28 cellular contexts compared by ENCODE assay signal in the genomic region with DNA sequence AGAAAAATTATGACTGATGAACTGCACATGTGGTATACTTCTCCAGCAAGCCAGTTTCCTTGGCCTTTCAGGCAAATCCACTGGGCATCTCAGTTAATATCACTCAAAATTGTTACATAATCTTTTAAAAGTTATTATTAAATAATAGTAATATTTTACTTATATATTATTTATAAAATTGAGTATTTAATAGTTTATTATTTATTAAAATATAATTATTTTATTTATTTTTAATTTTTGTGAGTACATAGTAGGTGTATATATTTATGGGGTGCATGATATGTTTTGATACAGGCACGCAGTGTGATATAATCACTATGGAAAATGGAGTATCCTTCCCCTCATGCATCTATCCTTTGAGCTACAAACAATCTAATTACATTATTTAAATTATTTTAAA.
"Had no signal": no experiment of that assay in that cellular context is flagged by ENCODE, and none has a peak within 500 bp of the region (broad histone marks: within the 10 kb centered on the region; RNA-seq: fewer than 3 reads in every experiment).

No MANE protein-coding gene starts in this region.

- H3K4me1 Mint-ChIP-seq: naive thymus-derived CD8-positive, alpha-beta T cell; neural progenitor cell; stimulated activated memory B cell treated with anti-CD40 and anti-IgM and Interleukin-4, amounts not matched to agents 10 μg/mL and 1 μg/mL and 100 μg/mL, for 72 hours; stimulated activated naive CD8-positive, alpha-beta T cell treated with anti-CD3 and anti-CD28 coated beads, Interleukin-15, amount 100 ng/mL, for 72 hours had no signal

- DNase-seq: naive thymus-derived CD8-positive, alpha-beta T cell; occipital lobe; ovary; posterior cingulate gyrus; psoas muscle; right cardiac atrium; right lobe of liver; sigmoid colon; spleen; stimulated activated CD4-positive, alpha-beta T cell treated with anti-CD3 and anti-CD28 coated beads, Interleukin-12 subunit alpha, Interleukin-12 subunit beta, amount 100 ng/mL, for 4 hours; stimulated activated CD4-positive, alpha-beta T cell treated with anti-CD3 and anti-CD28 coated beads, Interleukin-1b, Interleukin-23, amount 100 ng/mL, for 48 hours; stimulated activated CD4-positive, alpha-beta T cell treated with anti-CD3 and anti-CD28 coated beads, Interleukin-4, amount 100 ng/mL, for 1 hour; stimulated activated CD4-positive, alpha-beta T cell treated with anti-CD3 and anti-CD28 coated beads, Interleukin-4, amount 100 ng/mL, for 4 hours; stimulated activated CD8-positive, alpha-beta memory T cell treated with anti-CD3 and anti-CD28 coated beads, Interleukin-4, amount 100 ng/mL, for 48 hours; stimulated activated naive CD4-positive, alpha-beta T cell; stimulated activated naive CD8-positive, alpha-beta T cell treated with anti-CD3 and anti-CD28 coated beads, Interleukin-15, amount 100 ng/mL, for 72 hours; stimulated activated naive CD8-positive, alpha-beta T cell treated with anti-CD3 and anti-CD28 coated beads, Interleukin-15, Interleukin-2, amounts not matched to agents 100 U/mL and 50 U/mL, for 24 hours; substantia nigra; testis; tibial artery; transverse colon; upper lobe of right lung; uterus had no signal

- H3K27ac Mint-ChIP-seq: naive thymus-derived CD8-positive, alpha-beta T cell; natural killer cell treated with Interleukin-12 subunit alpha and Interleukin-12 subunit beta and Interleukin-15 and Interleukin-18, amount 100 ng/mL, for 72 hours; neural progenitor cell; progenitor cell of endocrine pancreas; stimulated activated memory B cell treated with anti-CD40 and anti-IgM and Interleukin-4, amounts not matched to agents 10 μg/mL and 1 μg/mL and 100 μg/mL, for 72 hours; stimulated activated naive CD8-positive, alpha-beta T cell treated with anti-CD3 and anti-CD28 coated beads, Interleukin-15, amount 100 ng/mL, for 72 hours; type B pancreatic cell had no signal

- H3K4me3 Mint-ChIP-seq: naive thymus-derived CD8-positive, alpha-beta T cell; natural killer cell treated with Interleukin-12 subunit alpha and Interleukin-12 subunit beta and Interleukin-15 and Interleukin-18, amount 100 ng/mL, for 72 hours; neural progenitor cell; stimulated activated memory B cell treated with anti-CD40 and anti-IgM and Interleukin-4, amounts not matched to agents 10 μg/mL and 1 μg/mL and 100 μg/mL, for 72 hours; stimulated activated naive CD8-positive, alpha-beta T cell treated with anti-CD3 and anti-CD28 coated beads, Interleukin-15, amount 100 ng/mL, for 72 hours; type B pancreatic cell had no signal

- H3K9me3 Mint-ChIP-seq: neural progenitor cell; stimulated activated naive CD8-positive, alpha-beta T cell treated with anti-CD3 and anti-CD28 coated beads, Interleukin-15, amount 100 ng/mL, for 72 hours had no signal

- H3K36me3 Mint-ChIP-seq: naive thymus-derived CD8-positive, alpha-beta T cell; natural killer cell treated with Interleukin-12 subunit alpha and Interleukin-12 subunit beta and Interleukin-15 and Interleukin-18, amount 100 ng/mL, for 72 hours; neural progenitor cell; stimulated activated memory B cell treated with anti-CD40 and anti-IgM and Interleukin-4, amounts not matched to agents 10 μg/mL and 1 μg/mL and 100 μg/mL, for 72 hours; type B pancreatic cell had no signal

- H3K27me3 Mint-ChIP-seq: natural killer cell treated with Interleukin-12 subunit alpha and Interleukin-12 subunit beta and Interleukin-15 and Interleukin-18, amount 100 ng/mL, for 72 hours; progenitor cell of endocrine pancreas; stimulated activated memory B cell treated with anti-CD40 and anti-IgM and Interleukin-4, amounts not matched to agents 10 μg/mL and 1 μg/mL and 100 μg/mL, for 72 hours; stimulated activated naive CD8-positive, alpha-beta T cell treated with anti-CD3 and anti-CD28 coated beads, Interleukin-15, amount 100 ng/mL, for 72 hours; type B pancreatic cell had no signal
